ENCODE assay signal across 20 cellular contexts in genomic region chr14:68716698-68717097, GRCh38.
DNase-seq lines count a peak whose midpoint lies in the region; ATAC-seq, FAIRE-seq and TF ChIP-seq lines count a peak whose summit lies in the region.
"Had no signal": no experiment of that assay in that cellular context is flagged by ENCODE, and none has a peak within 500 bp of the region (broad histone marks: within the 10 kb centered on the region; RNA-seq: fewer than 3 reads in every experiment).

No MANE protein-coding gene starts in this region.

- no peak overlapping the region for H2AFZ ChIP-seq in H9 (ENCODE audit: low read length)

- H3K4me2 ChIP-seq in H9 (ENCODE audit: insufficient read depth, insufficient read length, low read length): no peak overlapping the region

- H3K9me3 Mint-ChIP-seq in H9 (peaks cover 0 to 2% of the 10 kb centered on the region in 2 experiments; a peak in 1 of 5 replicates), endodermal cell (peaks cover 4% of the 10 kb centered on the region)

- H3K27ac ChIP-seq in H9 (ENCODE audit: insufficient read length, low read depth, low read length): no peak overlapping the region
- H3K27ac ChIP-seq in endodermal cell (ENCODE audit: low read depth, low read length): no peak overlapping the region
- no peak overlapping the region for H3K27ac ChIP-seq in pancreas
- H3K27ac ChIP-seq: ovary, tibial nerve had no signal

- TF ChIP-seq CTCF in H9 (conservative IDR thresholded peaks at IDR 0.05) (peak; percentile 35; the same call in 2 of the 3 replicates), endodermal cell (conservative IDR thresholded peaks at IDR 0.05) (peak; percentile 66), pancreas (IDR thresholded peaks at IDR 0.05) (peak in 2 of 4 donors; percentile 11 to 13)

- H3K9me3 ChIP-seq in H9 (ENCODE audit: control insufficient read depth, low read depth, low read length) (no peaks in the 10 kb centered on the region), endodermal cell (ENCODE audit: control insufficient read depth, low read length) (peaks cover 7% of the 10 kb centered on the region), pancreas (no peaks in the 10 kb centered on the region)
- H3K9me3 ChIP-seq: ovary had no signal

- H4K91ac ChIP-seq in H9 (ENCODE audit: insufficient read length, low read depth, low read length): no peak overlapping the region

- DNase-seq in H9: no peak
- peak; percentile 6 for DNase-seq in SHP77 treated with DMSO at 0.1 percent for 48 hours (lab: John Stamatoyannopoulos, UW)
- peak; percentile 46 for DNase-seq in endodermal cell
- DNase-seq in pancreas: peak in 2 of 6 donors; percentile 28 to 41
- no peak for DNase-seq in pons (ENCODE audit: low spot score)
- DNase-seq in NOMO-1 treated with dmso at 0.1 percent for 144 hours (lab: John Stamatoyannopoulos, UW; ENCODE audit: unreplicated experiment): no peak
- DNase-seq in HUDEP-2 (lab: John Stamatoyannopoulos, UW; ENCODE audit: unreplicated experiment in 76 of 76): no peak
- DNase-seq: activated CD4-positive, alpha-beta T cell treated with anti-CD3 and anti-CD28 coated beads, Interleukin-2, amount 50 U/mL, for 1 hour; activated gamma-delta T cell; amniotic stem cell; COR-L47; NCI-H1417 treated with DMSO at 0.1 percent for 48 hours; NCI-H226; ovary; stimulated activated CD4-positive, alpha-beta T cell treated with anti-CD3 and anti-CD28 coated beads, Interleukin-1b, Interleukin-23, amount 100 ng/mL, for 48 hours; stimulated activated naive CD8-positive, alpha-beta T cell treated with anti-CD3 and anti-CD28 coated beads, Interleukin-15, Interleukin-2, amounts not matched to agents 100 U/mL and 50 U/mL, for 24 hours had no signal

- H3K4me1 ChIP-seq in H9 (ENCODE audit: insufficient read depth, low read length): no peaks in the 10 kb centered on the region
- no peaks in the 10 kb centered on the region for H3K4me1 ChIP-seq in endodermal cell (ENCODE audit: control insufficient read depth, insufficient read depth, low read length)
- no peaks in the 10 kb centered on the region for H3K4me1 ChIP-seq in pancreas
- H3K4me1 ChIP-seq: tibial nerve had no signal

- no peaks in the 10 kb centered on the region for H3K36me3 Mint-ChIP-seq in H9 (ENCODE audit: insufficient read depth in 1 of 3, low read depth in 3 of 3)
- no peaks in the 10 kb centered on the region for H3K36me3 Mint-ChIP-seq in endodermal cell (ENCODE audit: low read depth)

- H3K4me3 Mint-ChIP-seq in H9: no peak overlapping the region
- H3K4me3 Mint-ChIP-seq in endodermal cell: no peak overlapping the region
- H3K4me3 Mint-ChIP-seq: central memory CD8-positive, alpha-beta T cell had no signal

- no peak overlapping the region for H3K56ac ChIP-seq in H9 (ENCODE audit: insufficient read length, low read depth, low read length)

- H4K8ac ChIP-seq in H9 (replicated peaks; ENCODE audit: insufficient read length, low read depth, low read length): no peak overlapping the region

- no peak overlapping the region for H2BK20ac ChIP-seq in H9 (ENCODE audit: low read depth, low read length, poor library complexity, severe bottlenecking)

- H3K4me3 ChIP-seq in endodermal cell (ENCODE audit: low read length) (no peak overlapping the region), pancreas (no peak overlapping the region)
- H3K4me3 ChIP-seq: ovary, tibial nerve had no signal

- H3K4me1 Mint-ChIP-seq in H9: peaks cover 0 to 4% of the 10 kb centered on the region in 2 experiments; a peak in 2 of 4 replicates
- H3K4me1 Mint-ChIP-seq in endodermal cell: peaks cover 10% of the 10 kb centered on the region

- H3K27me3 Mint-ChIP-seq in H9 (ENCODE audit: low read depth): peaks cover 3% of the 10 kb centered on the region
- H3K27me3 Mint-ChIP-seq in endodermal cell (ENCODE audit: insufficient read depth): no peaks in the 10 kb centered on the region
- H3K27me3 Mint-ChIP-seq: central memory CD8-positive, alpha-beta T cell had no signal

- no peak for FAIRE-seq in pancreas (lab: Jason Lieb, UNC)
- FAIRE-seq: TTC549 had no signal

- H3K27ac Mint-ChIP-seq in H9 (no peak overlapping the region), endodermal cell (no peak overlapping the region)

- H2BK15ac ChIP-seq in H9 (ENCODE audit: low read depth, low read length): no peak overlapping the region

- WGBS in H9 (ENCODE audit: extremely low coverage, insufficient read length, low lambda C conversion rate): no CpG with 5 or more reads among the region's 4 CpGs
- 81 to 82% methylated on average over 3 to 4 of the region's 4 CpGs for WGBS in endodermal cell (ENCODE audit: insufficient coverage in 1 of 2, insufficient read length in 1 of 2), 2 experiments
- WGBS in pancreas, 2 donors: 64 to 66% methylated on average over 4 of the region's 4 CpGs

- no peaks in the 10 kb centered on the region for H4K20me1 ChIP-seq in H9 (ENCODE audit: control insufficient read depth, insufficient read depth, insufficient read length)

- H3K79me1 ChIP-seq in H9 (ENCODE audit: insufficient read depth, low read depth, low read length, poor library complexity, severe bottlenecking): no peaks in the 10 kb centered on the region

- H3K9ac ChIP-seq in H9 (ENCODE audit: extremely low read depth, insufficient read length, low read length): no peak overlapping the region
- no peak overlapping the region for H3K9ac ChIP-seq in endodermal cell (ENCODE audit: extremely low read depth, low read length, poor library complexity, severe bottlenecking)

- H3K18ac ChIP-seq in H9 (ENCODE audit: insufficient read length, low read depth, low read length): no peak overlapping the region

- no peak overlapping the region for H2BK120ac ChIP-seq in H9 (ENCODE audit: low read depth, low read length, poor library complexity, severe bottlenecking)

- H4K5ac ChIP-seq in H9 (ENCODE audit: insufficient read length, low read depth, low read length): no peak overlapping the region

- H3K4ac ChIP-seq in H9 (ENCODE audit: low read depth, low read length): no peak overlapping the region

- H3K27me3 ChIP-seq in H9 (ENCODE audit: insufficient read depth, low read length) (no peaks in the 10 kb centered on the region), endodermal cell (ENCODE audit: control insufficient read depth, insufficient read depth, low read length, poor library complexity, severe bottlenecking) (no peaks in the 10 kb centered on the region), pancreas (no peaks in the 10 kb centered on the region)
- H3K27me3 ChIP-seq: ovary, tibial nerve had no signal

- H3K36me3 ChIP-seq in endodermal cell (ENCODE audit: control insufficient read depth, insufficient read depth, low read length) (no peaks in the 10 kb centered on the region), pancreas (no peaks in the 10 kb centered on the region)
- H3K36me3 ChIP-seq: ovary, tibial nerve had no signal

- H3K14ac ChIP-seq in H9 (ENCODE audit: insufficient read depth, low read length): no peak overlapping the region

- ATAC-seq in pancreas (peak; percentile 53 to 87 (median 71)), GM18511 (IDR thresholded peaks at IDR 0.05; ENCODE audit: unreplicated experiment) (no peak)
- ATAC-seq: stimulated activated naive CD8-positive, alpha-beta T cell treated with anti-CD3 and anti-CD28 coated beads, Interleukin-15, Interleukin-2, amounts not matched to agents 100 U/mL and 50 U/mL, for 24 hours had no signal

- H2BK5ac ChIP-seq in H9 (ENCODE audit: insufficient read length, low read length): no peak overlapping the region

- H2BK12ac ChIP-seq in H9 (ENCODE audit: insufficient read length, low read depth, low read length): no peak overlapping the region

- H3K79me2 ChIP-seq in H9 (ENCODE audit: insufficient read depth, low read length): no peaks in the 10 kb centered on the region

- H3K23ac ChIP-seq in H9 (ENCODE audit: insufficient read length, low read depth, low read length): no peak overlapping the region

- no peaks in the 10 kb centered on the region for H3K23me2 ChIP-seq in H9 (ENCODE audit: insufficient read length, low read depth, low read length, poor library complexity, severe bottlenecking)

- no peak overlapping the region for H2AK5ac ChIP-seq in H9 (ENCODE audit: insufficient read length, low read length)

- intact Hi-C loops in pancreas (cut with DNase I): no loop called here

- H3T11ph ChIP-seq in H9 (ENCODE audit: low read length): no peak overlapping the region

Comparison
In these comparisons a context has a peak if more than half of its experiments do, and no peak if none do; other contexts are left out.
1. DNase-seq: peak in SHP77 treated with DMSO at 0.1 percent for 48 hours (single experiment) and endodermal cell (single experiment); none in H9 (single experiment), pons (single experiment), NOMO-1 treated with dmso at 0.1 percent for 144 hours (single experiment) and HUDEP-2 (0 of 76).